ENCODE assay signal across 8 cellular contexts in the genomic region with DNA sequence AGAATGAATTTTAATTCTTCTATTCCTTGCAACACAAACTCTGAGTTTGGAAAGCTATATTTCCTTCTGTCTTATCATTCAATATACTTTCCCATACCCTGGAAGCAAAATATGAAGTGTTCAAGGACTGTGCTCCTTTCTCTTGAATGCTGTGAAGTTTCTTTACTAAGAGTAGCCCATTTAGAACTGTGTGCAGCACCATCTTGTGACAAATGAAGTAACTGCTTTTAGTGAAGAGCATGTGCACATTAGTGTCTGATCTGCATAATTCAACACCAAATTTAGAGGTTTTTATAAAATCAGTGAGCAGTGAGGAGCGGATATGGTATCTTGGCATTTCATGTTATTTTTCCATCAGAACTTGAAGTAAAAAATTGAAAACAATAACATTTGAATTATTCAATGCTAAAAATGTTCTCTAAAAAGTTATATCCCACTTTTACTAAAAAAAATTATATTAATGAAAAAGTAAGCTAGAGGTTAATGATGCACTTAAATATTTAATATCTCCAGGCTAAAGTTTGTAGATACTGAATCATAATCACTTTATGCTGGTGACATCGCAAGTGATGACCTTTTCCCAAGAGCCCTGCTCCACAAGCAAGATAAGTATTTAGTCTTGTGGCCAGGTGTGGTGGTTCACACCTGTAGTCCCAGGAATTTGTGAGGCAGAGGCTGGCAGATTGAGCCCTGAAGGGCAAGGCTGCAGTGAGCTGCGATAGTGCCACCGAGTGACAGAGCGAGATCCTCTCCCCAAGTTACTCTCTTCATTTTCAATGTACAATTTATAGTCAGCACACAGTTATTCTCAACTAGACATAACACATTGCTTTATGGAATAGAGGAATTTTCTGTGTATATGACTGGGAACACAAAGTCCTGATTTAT.
DNase-seq lines count a peak whose midpoint lies in the region; ATAC-seq and TF ChIP-seq lines count a peak whose summit lies in the region.

No MANE protein-coding gene starts in this region.

- H3K9ac ChIP-seq in OCI-LY3 (ENCODE audit: low read length) = no peak overlapping the region

- H3K27me3 ChIP-seq in BE2C (no peaks in the 10 kb centered on the region), OCI-LY3 (ENCODE audit: low read depth, low read length) (no peaks in the 10 kb centered on the region)

- peak; percentile 78 for TF ChIP-seq CTCF in BE2C (IDR thresholded peaks at IDR 0.05; ENCODE audit: low read depth, low read length)
- TF ChIP-seq CTCF in OCI-LY3 (IDR thresholded peaks at IDR 0.05; ENCODE audit: low read depth, low read length) = peak; percentile 66
- TF ChIP-seq CTCF in omental fat pad (IDR thresholded peaks at IDR 0.05) = no peak

- no peak overlapping the region for H3K27ac ChIP-seq in OCI-LY3 (ENCODE audit: low read length)

- no peak overlapping the region for H3K4me3 ChIP-seq in BE2C (ENCODE audit: low read depth, low read length)
- H3K4me3 ChIP-seq in OCI-LY3 (ENCODE audit: low read length) = no peak overlapping the region

- ATAC-seq in HG03025 (IDR thresholded peaks at IDR 0.05; ENCODE audit: low FRiP score, unreplicated experiment) (no peak), omental fat pad (ENCODE audit: low FRiP score) (no peak), HG02973 (IDR thresholded peaks at IDR 0.05; ENCODE audit: unreplicated experiment) (no peak)

- H3K4me2 ChIP-seq in OCI-LY3 (ENCODE audit: low read length) = no peak overlapping the region

- H3K9me3 ChIP-seq in BE2C (no peaks in the 10 kb centered on the region), OCI-LY3 (ENCODE audit: insufficient read depth, low read length) (no peaks in the 10 kb centered on the region)

- no peaks in the 10 kb centered on the region for H3K79me2 ChIP-seq in OCI-LY3 (ENCODE audit: low read length)

- H3K36me3 ChIP-seq in BE2C = no peaks in the 10 kb centered on the region
- no peaks in the 10 kb centered on the region for H3K36me3 ChIP-seq in OCI-LY3 (replicated peaks; ENCODE audit: low read depth, low read length)

- H3K4me1 ChIP-seq in BE2C = peaks cover 14% of the 10 kb centered on the region
- H3K4me1 ChIP-seq in OCI-LY3 (ENCODE audit: low read length) = peaks cover 11% of the 10 kb centered on the region

- H2AFZ ChIP-seq in OCI-LY3 (ENCODE audit: low read depth, low read length) = no peak overlapping the region

- DNase-seq in BE2C (no peak), HT-29 (ENCODE audit: low spot score) (peak; percentile 53), fibroblast of the conjunctiva (ENCODE audit: low read depth) (peak; percentile 43), omental fat pad (ENCODE audit: low spot score) (no peak)
- no peak for DNase-seq in activated naive CD4-positive, alpha-beta T cell treated with anti-CD3 and anti-CD28 coated beads, Interleukin-2, amount 50 U/mL, for 16 hours

- H4K20me1 ChIP-seq in OCI-LY3 (ENCODE audit: insufficient read depth, low read length) = no peaks in the 10 kb centered on the region

Comparison
In these comparisons a context has a peak if more than half of its experiments do, and no peak if none do; other contexts are left out.
1. DNase-seq: peak in HT-29 (single experiment) and fibroblast of the conjunctiva (single experiment); none in BE2C (single experiment), activated naive CD4-positive, alpha-beta T cell treated with anti-CD3 and anti-CD28 coated beads, Interleukin-2, amount 50 U/mL, for 16 hours (single experiment) and omental fat pad (single experiment).
2. CTCF ChIP-seq: peak in BE2C (single experiment) and OCI-LY3 (single experiment); none in omental fat pad (0 of 3).